Comparison of ENCODE assay signal across 14 cellular contexts in the genomic region with DNA sequence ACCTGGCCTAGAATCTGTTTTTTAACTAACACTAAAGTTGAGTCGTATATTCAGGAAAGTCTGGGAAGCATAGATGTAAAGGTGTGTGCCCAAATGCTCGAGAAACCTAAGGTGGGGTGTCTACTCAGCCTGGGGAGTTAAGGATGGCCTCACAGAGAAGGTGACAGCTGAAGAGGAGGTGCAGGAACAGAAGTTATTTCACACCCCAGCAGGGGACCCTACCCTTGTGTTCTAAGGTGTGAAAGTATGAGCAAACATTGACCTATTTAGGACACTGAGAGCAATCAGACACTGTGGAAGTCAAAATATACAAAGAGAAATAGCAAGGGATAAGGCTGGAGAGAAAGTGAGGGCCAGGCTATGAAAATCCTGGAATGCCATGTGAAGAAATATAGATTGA. TPM values are rescaled to one million over a fixed set of nuclear protein-coding genes. Genes with fewer than 3 reads are reported as not detected.
DNase-seq lines count a peak whose midpoint lies in the region; ATAC-seq and TF ChIP-seq lines count a peak whose summit lies in the region.
"Had no signal": no experiment of that assay in that cellular context is flagged by ENCODE, and none has a peak within 500 bp of the region (broad histone marks: within the 10 kb centered on the region; RNA-seq: fewer than 3 reads in every experiment).

No MANE protein-coding gene starts in this region.

- intact Hi-C loops in natural killer cell (cut with micrococcal nuclease) (no loop called here), testis (cut with DNase I; ENCODE audit: low total_unique reads) (no loop called here)
- intact Hi-C loops in dendritic cell treated with granulocyte-macrophage colony-stimulating factor and Interleukin-4, amounts not matched to agents 40 ng/mL and 50 ng/mL, for 4 days (cut with micrococcal nuclease) = no loop called here

- no peaks in the 10 kb centered on the region for H3K9me3 Mint-ChIP-seq in natural killer cell treated with Interleukin-12 subunit alpha and Interleukin-12 subunit beta and Interleukin-15 and Interleukin-18, amount 100 ng/mL, for 72 hours
- no peaks in the 10 kb centered on the region for H3K9me3 Mint-ChIP-seq in natural killer cell
- H3K9me3 Mint-ChIP-seq in dendritic cell treated with granulocyte-macrophage colony-stimulating factor and Interleukin-4, amounts not matched to agents 40 ng/mL and 50 ng/mL, for 4 days = no peaks in the 10 kb centered on the region
- H3K9me3 Mint-ChIP-seq: CD4-positive, alpha-beta T cell had no signal

- H3K27ac ChIP-seq in testis = peak overlapping the region in 1 of 2 donors; percentile 24

- H3K4me1 Mint-ChIP-seq in natural killer cell treated with Interleukin-12 subunit alpha and Interleukin-12 subunit beta and Interleukin-15 and Interleukin-18, amount 100 ng/mL, for 72 hours (ENCODE audit: low read depth in 2 of 2) = peaks cover 3 to 6% of the 10 kb centered on the region in 2 donors
- peaks cover 3 to 5% of the 10 kb centered on the region in 2 donors for H3K4me1 Mint-ChIP-seq in natural killer cell
- peaks cover 42% of the 10 kb centered on the region for H3K4me1 Mint-ChIP-seq in dendritic cell treated with granulocyte-macrophage colony-stimulating factor and Interleukin-4, amounts not matched to agents 40 ng/mL and 50 ng/mL, for 4 days (ENCODE audit: low read depth)

- ATAC-seq in natural killer cell treated with Interleukin-12 subunit alpha and Interleukin-12 subunit beta and Interleukin-15 and Interleukin-18, amount 100 ng/mL, for 72 hours = peak; percentile 56 to 62
- ATAC-seq in natural killer cell = no peak
- ATAC-seq in HG02938 (IDR thresholded peaks at IDR 0.05; ENCODE audit: unreplicated experiment) = no peak
- ATAC-seq: HCT116 had no signal

- H3K27ac Mint-ChIP-seq in natural killer cell treated with Interleukin-12 subunit alpha and Interleukin-12 subunit beta and Interleukin-15 and Interleukin-18, amount 100 ng/mL, for 72 hours = no peak overlapping the region
- no peak overlapping the region for H3K27ac Mint-ChIP-seq in natural killer cell
- H3K27ac Mint-ChIP-seq in dendritic cell treated with granulocyte-macrophage colony-stimulating factor and Interleukin-4, amounts not matched to agents 40 ng/mL and 50 ng/mL, for 4 days = peak overlapping the region; percentile 70
- H3K27ac Mint-ChIP-seq: CD4-positive, alpha-beta T cell had no signal

- peaks cover 10 to 16% of the 10 kb centered on the region in 2 donors for H3K27me3 Mint-ChIP-seq in natural killer cell treated with Interleukin-12 subunit alpha and Interleukin-12 subunit beta and Interleukin-15 and Interleukin-18, amount 100 ng/mL, for 72 hours
- peaks cover 5 to 14% of the 10 kb centered on the region in 2 donors for H3K27me3 Mint-ChIP-seq in natural killer cell (ENCODE audit: low read depth in 2 of 2)
- no peaks in the 10 kb centered on the region for H3K27me3 Mint-ChIP-seq in dendritic cell treated with granulocyte-macrophage colony-stimulating factor and Interleukin-4, amounts not matched to agents 40 ng/mL and 50 ng/mL, for 4 days

- no peak for TF ChIP-seq POLR2A in testis (IDR thresholded peaks at IDR 0.05)

- DNase-seq in natural killer cell treated with Interleukin-12 subunit alpha and Interleukin-12 subunit beta and Interleukin-15 and Interleukin-18, amount 100 ng/mL, for 72 hours (ENCODE audit: low spot score) = no peak
- DNase-seq in natural killer cell = no peak
- peak; percentile 14 for DNase-seq in mesenteric fat pad (ENCODE audit: low spot score)
- DNase-seq in testis = no peak
- DNase-seq in NCI-H2107 treated with DMSO at 0.1 percent for 48 hours (lab: John Stamatoyannopoulos, UW; ENCODE audit: unreplicated experiment) = no peak
- DNase-seq: ACHN; Calu3; CD4-positive, alpha-beta T cell; DMS 273 treated with DMSO at 0.1 percent for 48 hours had no signal

- WGBS in testis, 2 donors = 89 to 93% methylated on average over 2 of the region's 2 CpGs

- no peak overlapping the region for H3K4me3 ChIP-seq in testis
- H3K4me3 ChIP-seq: BLaER1 treated with 17β-estradiol and CSF1 and Interleukin-3, amounts not matched to agents 10 nM and 100 nM; GM12878 had no signal

- no peaks in the 10 kb centered on the region for H3K27me3 ChIP-seq in testis
- H3K27me3 ChIP-seq: BLaER1 treated with 17β-estradiol and CSF1 and Interleukin-3, amounts not matched to agents 10 nM and 100 nM had no signal

- no peaks in the 10 kb centered on the region for H3K36me3 Mint-ChIP-seq in natural killer cell treated with Interleukin-12 subunit alpha and Interleukin-12 subunit beta and Interleukin-15 and Interleukin-18, amount 100 ng/mL, for 72 hours
- H3K36me3 Mint-ChIP-seq in natural killer cell = no peaks in the 10 kb centered on the region
- H3K36me3 Mint-ChIP-seq in dendritic cell treated with granulocyte-macrophage colony-stimulating factor and Interleukin-4, amounts not matched to agents 40 ng/mL and 50 ng/mL, for 4 days (ENCODE audit: low read depth) = no peaks in the 10 kb centered on the region

- H3K4me1 ChIP-seq in testis = peaks cover 28% of the 10 kb centered on the region

- no peaks in the 10 kb centered on the region for H3K9me3 ChIP-seq in testis
- H3K9me3 ChIP-seq: BLaER1 treated with 17β-estradiol and CSF1 and Interleukin-3, amounts not matched to agents 10 nM and 100 nM had no signal

- H3K36me3 ChIP-seq in testis (ENCODE audit: low read depth, missing control alignments) = no peaks in the 10 kb centered on the region
- H3K36me3 ChIP-seq: BLaER1 treated with 17β-estradiol and CSF1 and Interleukin-3, amounts not matched to agents 10 nM and 100 nM had no signal

- no peak overlapping the region for H3K4me3 Mint-ChIP-seq in natural killer cell treated with Interleukin-12 subunit alpha and Interleukin-12 subunit beta and Interleukin-15 and Interleukin-18, amount 100 ng/mL, for 72 hours
- H3K4me3 Mint-ChIP-seq in natural killer cell = no peak overlapping the region
- H3K4me3 Mint-ChIP-seq in dendritic cell treated with granulocyte-macrophage colony-stimulating factor and Interleukin-4, amounts not matched to agents 40 ng/mL and 50 ng/mL, for 4 days = no peak overlapping the region
- H3K4me3 Mint-ChIP-seq: CD4-positive, alpha-beta T cell had no signal

- TF ChIP-seq CTCF in natural killer cell (IDR thresholded peaks at IDR 0.05) (no peak), testis (IDR thresholded peaks at IDR 0.05) (no peak)

RNA-seq across cellular contexts. Expression of a gene that starts 49.0 kb away (rescaled TPM):
- total RNA-seq in natural killer cell treated with Interleukin-12 subunit alpha and Interleukin-12 subunit beta and Interleukin-15 and Interleukin-18, amount 100 ng/mL, for 72 hours = 10 to 100 TPM; 13.3 to 16.5 TPM
- 10 to 100 TPM; 43.0 to 47.4 (median 46.6) TPM for total RNA-seq in natural killer cell
- total RNA-seq in mesenteric fat pad = 21.3 TPM
- 10 to 100 TPM; 60.8 to 71.9 TPM for total RNA-seq in testis
- 53.2 TPM for polyA plus RNA-seq in testis (ENCODE audit: insufficient read depth, low read depth, low replicate concordance)

Comparison
In these comparisons a context has a peak if more than half of its experiments do, and no peak if none do; other contexts are left out.
1. ATAC-seq: peak in natural killer cell treated with Interleukin-12 subunit alpha and Interleukin-12 subunit beta and Interleukin-15 and Interleukin-18, amount 100 ng/mL, for 72 hours (2 of 2); none in natural killer cell (0 of 3) and HG02938 (single experiment).